Comparison of ENCODE assay signal across 1 cellular context in the genomic region with DNA sequence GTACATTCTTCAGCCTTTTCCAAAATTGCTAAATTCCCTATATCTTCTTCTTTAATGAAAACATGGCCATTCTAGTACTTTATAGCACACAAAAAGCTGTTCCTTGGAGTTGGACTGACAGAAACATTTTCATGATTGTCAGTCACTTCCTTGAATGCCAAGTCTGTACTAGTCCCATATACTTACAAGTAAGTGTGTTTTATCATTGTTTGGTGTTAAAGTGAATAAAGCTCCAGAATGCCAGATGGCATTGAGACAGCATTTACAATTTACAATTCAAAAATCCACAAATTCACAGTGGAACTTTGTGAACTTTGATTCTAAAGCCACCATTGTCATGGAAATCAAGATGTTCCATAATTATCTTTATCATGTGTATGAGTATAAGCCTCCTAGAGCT.
TF ChIP-seq lines count a peak whose summit lies in the region.

No MANE protein-coding gene starts in this region.

TF ChIP-seq in GM23338, 12 proteins besides CTCF, POLR2A, EP300 and RAD21 (continued from another document):
- TF ChIP-seq, protein P1, sequence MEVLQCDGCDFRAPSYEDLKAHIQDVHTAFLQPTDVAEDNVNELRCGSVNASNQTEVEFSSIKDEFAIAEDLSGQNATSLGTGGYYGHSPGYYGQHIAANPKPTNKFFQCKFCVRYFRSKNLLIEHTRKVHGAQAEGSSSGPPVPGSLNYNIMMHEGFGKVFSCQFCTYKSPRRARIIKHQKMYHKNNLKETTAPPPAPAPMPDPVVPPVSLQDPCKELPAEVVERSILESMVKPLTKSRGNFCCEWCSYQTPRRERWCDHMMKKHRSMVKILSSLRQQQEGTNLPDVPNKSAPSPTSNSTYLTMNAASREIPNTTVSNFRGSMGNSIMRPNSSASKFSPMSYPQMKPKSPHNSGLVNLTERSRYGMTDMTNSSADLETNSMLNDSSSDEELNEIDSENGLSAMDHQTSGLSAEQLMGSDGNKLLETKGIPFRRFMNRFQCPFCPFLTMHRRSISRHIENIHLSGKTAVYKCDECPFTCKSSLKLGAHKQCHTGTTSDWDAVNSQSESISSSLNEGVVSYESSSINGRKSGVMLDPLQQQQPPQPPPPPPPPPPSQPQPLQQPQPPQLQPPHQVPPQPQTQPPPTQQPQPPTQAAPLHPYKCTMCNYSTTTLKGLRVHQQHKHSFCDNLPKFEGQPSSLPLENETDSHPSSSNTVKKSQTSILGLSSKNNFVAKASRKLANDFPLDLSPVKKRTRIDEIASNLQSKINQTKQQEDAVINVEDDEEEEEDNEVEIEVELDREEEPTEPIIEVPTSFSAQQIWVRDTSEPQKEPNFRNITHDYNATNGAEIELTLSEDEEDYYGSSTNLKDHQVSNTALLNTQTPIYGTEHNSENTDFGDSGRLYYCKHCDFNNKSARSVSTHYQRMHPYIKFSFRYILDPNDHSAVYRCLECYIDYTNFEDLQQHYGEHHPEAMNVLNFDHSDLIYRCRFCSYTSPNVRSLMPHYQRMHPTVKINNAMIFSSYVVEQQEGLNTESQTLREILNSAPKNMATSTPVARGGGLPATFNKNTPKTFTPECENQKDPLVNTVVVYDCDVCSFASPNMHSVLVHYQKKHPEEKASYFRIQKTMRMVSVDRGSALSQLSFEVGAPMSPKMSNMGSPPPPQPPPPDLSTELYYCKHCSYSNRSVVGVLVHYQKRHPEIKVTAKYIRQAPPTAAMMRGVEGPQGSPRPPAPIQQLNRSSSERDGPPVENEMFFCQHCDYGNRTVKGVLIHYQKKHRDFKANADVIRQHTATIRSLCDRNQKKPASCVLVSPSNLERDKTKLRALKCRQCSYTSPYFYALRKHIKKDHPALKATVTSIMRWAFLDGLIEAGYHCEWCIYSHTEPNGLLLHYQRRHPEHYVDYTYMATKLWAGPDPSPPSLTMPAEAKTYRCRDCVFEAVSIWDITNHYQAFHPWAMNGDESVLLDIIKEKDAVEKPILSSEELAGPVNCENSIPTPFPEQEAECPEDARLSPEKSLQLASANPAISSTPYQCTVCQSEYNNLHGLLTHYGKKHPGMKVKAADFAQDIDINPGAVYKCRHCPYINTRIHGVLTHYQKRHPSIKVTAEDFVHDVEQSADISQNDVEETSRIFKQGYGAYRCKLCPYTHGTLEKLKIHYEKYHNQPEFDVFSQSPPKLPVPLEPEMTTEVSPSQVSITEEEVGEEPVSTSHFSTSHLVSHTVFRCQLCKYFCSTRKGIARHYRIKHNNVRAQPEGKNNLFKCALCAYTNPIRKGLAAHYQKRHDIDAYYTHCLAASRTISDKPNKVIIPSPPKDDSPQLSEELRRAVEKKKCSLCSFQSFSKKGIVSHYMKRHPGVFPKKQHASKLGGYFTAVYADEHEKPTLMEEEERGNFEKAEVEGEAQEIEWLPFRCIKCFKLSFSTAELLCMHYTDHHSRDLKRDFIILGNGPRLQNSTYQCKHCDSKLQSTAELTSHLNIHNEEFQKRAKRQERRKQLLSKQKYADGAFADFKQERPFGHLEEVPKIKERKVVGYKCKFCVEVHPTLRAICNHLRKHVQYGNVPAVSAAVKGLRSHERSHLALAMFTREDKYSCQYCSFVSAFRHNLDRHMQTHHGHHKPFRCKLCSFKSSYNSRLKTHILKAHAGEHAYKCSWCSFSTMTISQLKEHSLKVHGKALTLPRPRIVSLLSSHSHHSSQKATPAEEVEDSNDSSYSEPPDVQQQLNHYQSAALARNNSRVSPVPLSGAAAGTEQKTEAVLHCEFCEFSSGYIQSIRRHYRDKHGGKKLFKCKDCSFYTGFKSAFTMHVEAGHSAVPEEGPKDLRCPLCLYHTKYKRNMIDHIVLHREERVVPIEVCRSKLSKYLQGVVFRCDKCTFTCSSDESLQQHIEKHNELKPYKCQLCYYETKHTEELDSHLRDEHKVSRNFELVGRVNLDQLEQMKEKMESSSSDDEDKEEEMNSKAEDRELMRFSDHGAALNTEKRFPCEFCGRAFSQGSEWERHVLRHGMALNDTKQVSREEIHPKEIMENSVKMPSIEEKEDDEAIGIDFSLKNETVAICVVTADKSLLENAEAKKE (CRISPR knock-in tag; IDR thresholded peaks at IDR 0.05), result no peak
- TF ChIP-seq POLR2AphosphoS5 (IDR thresholded peaks at IDR 0.05; ENCODE audit: low read depth) (no peak), ZNF331 (CRISPR knock-in tag; IDR thresholded peaks at IDR 0.05; ENCODE audit: low read depth) (no peak), NANOG (IDR thresholded peaks at IDR 0.05; ENCODE audit: borderline replicate concordance) (no peak), EZH2phosphoT487 (IDR thresholded peaks at IDR 0.05; ENCODE audit: unreplicated experiment) (no peak)
- TF ChIP-seq, protein P2, sequence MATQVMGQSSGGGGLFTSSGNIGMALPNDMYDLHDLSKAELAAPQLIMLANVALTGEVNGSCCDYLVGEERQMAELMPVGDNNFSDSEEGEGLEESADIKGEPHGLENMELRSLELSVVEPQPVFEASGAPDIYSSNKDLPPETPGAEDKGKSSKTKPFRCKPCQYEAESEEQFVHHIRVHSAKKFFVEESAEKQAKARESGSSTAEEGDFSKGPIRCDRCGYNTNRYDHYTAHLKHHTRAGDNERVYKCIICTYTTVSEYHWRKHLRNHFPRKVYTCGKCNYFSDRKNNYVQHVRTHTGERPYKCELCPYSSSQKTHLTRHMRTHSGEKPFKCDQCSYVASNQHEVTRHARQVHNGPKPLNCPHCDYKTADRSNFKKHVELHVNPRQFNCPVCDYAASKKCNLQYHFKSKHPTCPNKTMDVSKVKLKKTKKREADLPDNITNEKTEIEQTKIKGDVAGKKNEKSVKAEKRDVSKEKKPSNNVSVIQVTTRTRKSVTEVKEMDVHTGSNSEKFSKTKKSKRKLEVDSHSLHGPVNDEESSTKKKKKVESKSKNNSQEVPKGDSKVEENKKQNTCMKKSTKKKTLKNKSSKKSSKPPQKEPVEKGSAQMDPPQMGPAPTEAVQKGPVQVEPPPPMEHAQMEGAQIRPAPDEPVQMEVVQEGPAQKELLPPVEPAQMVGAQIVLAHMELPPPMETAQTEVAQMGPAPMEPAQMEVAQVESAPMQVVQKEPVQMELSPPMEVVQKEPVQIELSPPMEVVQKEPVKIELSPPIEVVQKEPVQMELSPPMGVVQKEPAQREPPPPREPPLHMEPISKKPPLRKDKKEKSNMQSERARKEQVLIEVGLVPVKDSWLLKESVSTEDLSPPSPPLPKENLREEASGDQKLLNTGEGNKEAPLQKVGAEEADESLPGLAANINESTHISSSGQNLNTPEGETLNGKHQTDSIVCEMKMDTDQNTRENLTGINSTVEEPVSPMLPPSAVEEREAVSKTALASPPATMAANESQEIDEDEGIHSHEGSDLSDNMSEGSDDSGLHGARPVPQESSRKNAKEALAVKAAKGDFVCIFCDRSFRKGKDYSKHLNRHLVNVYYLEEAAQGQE (IDR thresholded peaks at IDR 0.05; ENCODE audit: unreplicated experiment), result no peak
